In the genomic region with DNA sequence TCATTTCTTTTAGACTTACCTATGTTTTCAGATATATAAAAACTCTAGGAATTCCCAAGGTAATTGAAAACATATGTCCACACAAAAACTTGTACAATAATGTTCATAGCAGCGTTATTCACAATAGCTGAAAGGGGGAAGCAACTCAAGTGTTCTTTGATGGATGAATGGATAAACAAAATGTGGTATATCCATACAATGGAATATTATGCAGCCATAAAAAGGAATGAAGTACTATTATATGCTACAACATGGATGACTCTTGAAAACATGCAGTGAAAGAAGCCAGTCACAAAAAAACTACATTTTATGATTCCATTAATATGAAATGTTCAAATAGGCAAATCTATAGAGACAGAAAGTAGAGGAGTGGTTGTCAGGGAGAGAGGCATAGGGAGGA, we compare ENCODE assay signal across 1 cellular context.
TF ChIP-seq lines count a peak whose summit lies in the region.

No MANE protein-coding gene starts in this region.

TF ChIP-seq in GM23338, 12 proteins besides CTCF, POLR2A, EP300 and RAD21 (continued from another document):
- TF ChIP-seq, protein P1, sequence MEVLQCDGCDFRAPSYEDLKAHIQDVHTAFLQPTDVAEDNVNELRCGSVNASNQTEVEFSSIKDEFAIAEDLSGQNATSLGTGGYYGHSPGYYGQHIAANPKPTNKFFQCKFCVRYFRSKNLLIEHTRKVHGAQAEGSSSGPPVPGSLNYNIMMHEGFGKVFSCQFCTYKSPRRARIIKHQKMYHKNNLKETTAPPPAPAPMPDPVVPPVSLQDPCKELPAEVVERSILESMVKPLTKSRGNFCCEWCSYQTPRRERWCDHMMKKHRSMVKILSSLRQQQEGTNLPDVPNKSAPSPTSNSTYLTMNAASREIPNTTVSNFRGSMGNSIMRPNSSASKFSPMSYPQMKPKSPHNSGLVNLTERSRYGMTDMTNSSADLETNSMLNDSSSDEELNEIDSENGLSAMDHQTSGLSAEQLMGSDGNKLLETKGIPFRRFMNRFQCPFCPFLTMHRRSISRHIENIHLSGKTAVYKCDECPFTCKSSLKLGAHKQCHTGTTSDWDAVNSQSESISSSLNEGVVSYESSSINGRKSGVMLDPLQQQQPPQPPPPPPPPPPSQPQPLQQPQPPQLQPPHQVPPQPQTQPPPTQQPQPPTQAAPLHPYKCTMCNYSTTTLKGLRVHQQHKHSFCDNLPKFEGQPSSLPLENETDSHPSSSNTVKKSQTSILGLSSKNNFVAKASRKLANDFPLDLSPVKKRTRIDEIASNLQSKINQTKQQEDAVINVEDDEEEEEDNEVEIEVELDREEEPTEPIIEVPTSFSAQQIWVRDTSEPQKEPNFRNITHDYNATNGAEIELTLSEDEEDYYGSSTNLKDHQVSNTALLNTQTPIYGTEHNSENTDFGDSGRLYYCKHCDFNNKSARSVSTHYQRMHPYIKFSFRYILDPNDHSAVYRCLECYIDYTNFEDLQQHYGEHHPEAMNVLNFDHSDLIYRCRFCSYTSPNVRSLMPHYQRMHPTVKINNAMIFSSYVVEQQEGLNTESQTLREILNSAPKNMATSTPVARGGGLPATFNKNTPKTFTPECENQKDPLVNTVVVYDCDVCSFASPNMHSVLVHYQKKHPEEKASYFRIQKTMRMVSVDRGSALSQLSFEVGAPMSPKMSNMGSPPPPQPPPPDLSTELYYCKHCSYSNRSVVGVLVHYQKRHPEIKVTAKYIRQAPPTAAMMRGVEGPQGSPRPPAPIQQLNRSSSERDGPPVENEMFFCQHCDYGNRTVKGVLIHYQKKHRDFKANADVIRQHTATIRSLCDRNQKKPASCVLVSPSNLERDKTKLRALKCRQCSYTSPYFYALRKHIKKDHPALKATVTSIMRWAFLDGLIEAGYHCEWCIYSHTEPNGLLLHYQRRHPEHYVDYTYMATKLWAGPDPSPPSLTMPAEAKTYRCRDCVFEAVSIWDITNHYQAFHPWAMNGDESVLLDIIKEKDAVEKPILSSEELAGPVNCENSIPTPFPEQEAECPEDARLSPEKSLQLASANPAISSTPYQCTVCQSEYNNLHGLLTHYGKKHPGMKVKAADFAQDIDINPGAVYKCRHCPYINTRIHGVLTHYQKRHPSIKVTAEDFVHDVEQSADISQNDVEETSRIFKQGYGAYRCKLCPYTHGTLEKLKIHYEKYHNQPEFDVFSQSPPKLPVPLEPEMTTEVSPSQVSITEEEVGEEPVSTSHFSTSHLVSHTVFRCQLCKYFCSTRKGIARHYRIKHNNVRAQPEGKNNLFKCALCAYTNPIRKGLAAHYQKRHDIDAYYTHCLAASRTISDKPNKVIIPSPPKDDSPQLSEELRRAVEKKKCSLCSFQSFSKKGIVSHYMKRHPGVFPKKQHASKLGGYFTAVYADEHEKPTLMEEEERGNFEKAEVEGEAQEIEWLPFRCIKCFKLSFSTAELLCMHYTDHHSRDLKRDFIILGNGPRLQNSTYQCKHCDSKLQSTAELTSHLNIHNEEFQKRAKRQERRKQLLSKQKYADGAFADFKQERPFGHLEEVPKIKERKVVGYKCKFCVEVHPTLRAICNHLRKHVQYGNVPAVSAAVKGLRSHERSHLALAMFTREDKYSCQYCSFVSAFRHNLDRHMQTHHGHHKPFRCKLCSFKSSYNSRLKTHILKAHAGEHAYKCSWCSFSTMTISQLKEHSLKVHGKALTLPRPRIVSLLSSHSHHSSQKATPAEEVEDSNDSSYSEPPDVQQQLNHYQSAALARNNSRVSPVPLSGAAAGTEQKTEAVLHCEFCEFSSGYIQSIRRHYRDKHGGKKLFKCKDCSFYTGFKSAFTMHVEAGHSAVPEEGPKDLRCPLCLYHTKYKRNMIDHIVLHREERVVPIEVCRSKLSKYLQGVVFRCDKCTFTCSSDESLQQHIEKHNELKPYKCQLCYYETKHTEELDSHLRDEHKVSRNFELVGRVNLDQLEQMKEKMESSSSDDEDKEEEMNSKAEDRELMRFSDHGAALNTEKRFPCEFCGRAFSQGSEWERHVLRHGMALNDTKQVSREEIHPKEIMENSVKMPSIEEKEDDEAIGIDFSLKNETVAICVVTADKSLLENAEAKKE (CRISPR knock-in tag; IDR thresholded peaks at IDR 0.05) = no peak
- TF ChIP-seq CREB1 (CRISPR knock-in tag; IDR thresholded peaks at IDR 0.05; ENCODE audit: low read depth) = no peak
- TF ChIP-seq, protein P2, sequence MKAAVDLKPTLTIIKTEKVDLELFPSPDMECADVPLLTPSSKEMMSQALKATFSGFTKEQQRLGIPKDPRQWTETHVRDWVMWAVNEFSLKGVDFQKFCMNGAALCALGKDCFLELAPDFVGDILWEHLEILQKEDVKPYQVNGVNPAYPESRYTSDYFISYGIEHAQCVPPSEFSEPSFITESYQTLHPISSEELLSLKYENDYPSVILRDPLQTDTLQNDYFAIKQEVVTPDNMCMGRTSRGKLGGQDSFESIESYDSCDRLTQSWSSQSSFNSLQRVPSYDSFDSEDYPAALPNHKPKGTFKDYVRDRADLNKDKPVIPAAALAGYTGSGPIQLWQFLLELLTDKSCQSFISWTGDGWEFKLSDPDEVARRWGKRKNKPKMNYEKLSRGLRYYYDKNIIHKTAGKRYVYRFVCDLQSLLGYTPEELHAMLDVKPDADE (IDR thresholded peaks at IDR 0.05) = no peak
- TF ChIP-seq, protein P3, sequence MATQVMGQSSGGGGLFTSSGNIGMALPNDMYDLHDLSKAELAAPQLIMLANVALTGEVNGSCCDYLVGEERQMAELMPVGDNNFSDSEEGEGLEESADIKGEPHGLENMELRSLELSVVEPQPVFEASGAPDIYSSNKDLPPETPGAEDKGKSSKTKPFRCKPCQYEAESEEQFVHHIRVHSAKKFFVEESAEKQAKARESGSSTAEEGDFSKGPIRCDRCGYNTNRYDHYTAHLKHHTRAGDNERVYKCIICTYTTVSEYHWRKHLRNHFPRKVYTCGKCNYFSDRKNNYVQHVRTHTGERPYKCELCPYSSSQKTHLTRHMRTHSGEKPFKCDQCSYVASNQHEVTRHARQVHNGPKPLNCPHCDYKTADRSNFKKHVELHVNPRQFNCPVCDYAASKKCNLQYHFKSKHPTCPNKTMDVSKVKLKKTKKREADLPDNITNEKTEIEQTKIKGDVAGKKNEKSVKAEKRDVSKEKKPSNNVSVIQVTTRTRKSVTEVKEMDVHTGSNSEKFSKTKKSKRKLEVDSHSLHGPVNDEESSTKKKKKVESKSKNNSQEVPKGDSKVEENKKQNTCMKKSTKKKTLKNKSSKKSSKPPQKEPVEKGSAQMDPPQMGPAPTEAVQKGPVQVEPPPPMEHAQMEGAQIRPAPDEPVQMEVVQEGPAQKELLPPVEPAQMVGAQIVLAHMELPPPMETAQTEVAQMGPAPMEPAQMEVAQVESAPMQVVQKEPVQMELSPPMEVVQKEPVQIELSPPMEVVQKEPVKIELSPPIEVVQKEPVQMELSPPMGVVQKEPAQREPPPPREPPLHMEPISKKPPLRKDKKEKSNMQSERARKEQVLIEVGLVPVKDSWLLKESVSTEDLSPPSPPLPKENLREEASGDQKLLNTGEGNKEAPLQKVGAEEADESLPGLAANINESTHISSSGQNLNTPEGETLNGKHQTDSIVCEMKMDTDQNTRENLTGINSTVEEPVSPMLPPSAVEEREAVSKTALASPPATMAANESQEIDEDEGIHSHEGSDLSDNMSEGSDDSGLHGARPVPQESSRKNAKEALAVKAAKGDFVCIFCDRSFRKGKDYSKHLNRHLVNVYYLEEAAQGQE (IDR thresholded peaks at IDR 0.05; ENCODE audit: unreplicated experiment) = no peak
- no peak for TF ChIP-seq EZH2 (IDR thresholded peaks at IDR 0.05; ENCODE audit: low read depth, unreplicated experiment)
- TF ChIP-seq NANOG (IDR thresholded peaks at IDR 0.05; ENCODE audit: borderline replicate concordance) = no peak
- no peak for TF ChIP-seq EZH2phosphoT487 (IDR thresholded peaks at IDR 0.05; ENCODE audit: unreplicated experiment)
- TF ChIP-seq POLR2AphosphoS5 (IDR thresholded peaks at IDR 0.05; ENCODE audit: low read depth) = no peak
- no peak for TF ChIP-seq ZNF331 (CRISPR knock-in tag; IDR thresholded peaks at IDR 0.05; ENCODE audit: low read depth)
- no peak for TF ChIP-seq STAT1 (IDR thresholded peaks at IDR 0.05; ENCODE audit: unreplicated experiment)
